In the genomic region with DNA sequence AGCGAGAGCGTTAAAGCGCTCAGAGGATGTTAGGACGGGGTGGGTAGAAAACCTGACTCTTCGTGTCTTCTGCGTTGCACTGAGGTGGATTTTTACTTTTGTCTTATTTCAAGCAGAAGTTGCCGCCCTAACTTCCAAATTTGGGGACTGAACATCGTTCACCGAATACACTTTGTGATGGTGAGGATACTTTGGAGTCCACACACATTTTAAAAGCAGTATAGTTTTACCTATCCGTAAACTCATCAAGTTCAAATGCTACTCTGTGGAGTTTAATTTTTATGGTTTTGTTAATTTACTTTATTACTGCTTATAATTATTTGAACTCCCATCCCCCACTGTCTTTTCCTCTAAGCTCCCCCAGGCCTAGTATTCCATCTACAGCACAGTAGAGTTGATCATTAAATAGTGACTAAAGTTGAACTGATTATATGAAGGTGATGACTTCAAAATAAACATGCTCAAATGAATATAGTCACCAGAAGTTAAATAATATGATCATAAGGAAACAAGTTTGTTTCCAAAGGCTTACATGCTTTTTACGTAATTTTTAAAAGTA, we compare ENCODE assay signal across 8 cellular contexts. TPM values are rescaled to one million over a fixed set of nuclear protein-coding genes. Genes with fewer than 3 reads are reported as not detected.
DNase-seq lines count a peak whose midpoint lies in the region; ATAC-seq and TF ChIP-seq lines count a peak whose summit lies in the region.

No MANE protein-coding gene starts in this region.

- H3K4me3 ChIP-seq in ascending aorta (peak overlapping the region; percentile 77 to 91), right lobe of liver (peak overlapping the region; percentile 65 to 84 (median 82)), upper lobe of left lung (peak overlapping the region; percentile 72 to 83 (median 78))

- peaks cover 0 to 26% of the 10 kb centered on the region in 2 donors for H3K4me1 ChIP-seq in ascending aorta
- no peaks in the 10 kb centered on the region for H3K4me1 ChIP-seq in right lobe of liver
- peaks cover 9 to 38% (median 30%) of the 10 kb centered on the region in 4 donors for H3K4me1 ChIP-seq in upper lobe of left lung

- TF ChIP-seq EP300 in upper lobe of left lung (IDR thresholded peaks at IDR 0.05): no peak

- H3K27ac ChIP-seq in ascending aorta (peak overlapping the region; percentile 99 to 100), right lobe of liver (peak overlapping the region; percentile 84 to 98 (median 89)), upper lobe of left lung (peak overlapping the region; percentile 95 to 100 (median 98))

- intact Hi-C loops in ascending aorta (cut with DNase I) (loop anchor here (1.0 kb wide), 1 partner anchor 38 kb away; a partner anchor contains a TSS), right lobe of liver (cut with DNase I) (no loop called here)

- peaks cover 6% of the 10 kb centered on the region for H3K36me3 Mint-ChIP-seq in activated naive CD4-positive, alpha-beta T cell treated with anti-CD3 and anti-CD28 coated beads, Interleukin-2, amount 50 U/mL, for 24 hours

- H3K4me3 Mint-ChIP-seq in activated naive CD4-positive, alpha-beta T cell treated with anti-CD3 and anti-CD28 coated beads, Interleukin-2, amount 50 U/mL, for 24 hours: peak overlapping the region; percentile 84

- H3K36me3 ChIP-seq in ascending aorta: peaks cover 0 to 3% of the 10 kb centered on the region in 2 donors
- peaks cover 0 to 5% (median 0%) of the 10 kb centered on the region in 4 donors for H3K36me3 ChIP-seq in right lobe of liver
- peaks cover 0 to 24% (median 2%) of the 10 kb centered on the region in 4 donors for H3K36me3 ChIP-seq in upper lobe of left lung

- H3K27ac Mint-ChIP-seq in activated naive CD4-positive, alpha-beta T cell treated with anti-CD3 and anti-CD28 coated beads, Interleukin-2, amount 50 U/mL, for 24 hours: peak overlapping the region; percentile 93

- no peaks in the 10 kb centered on the region for H3K9me3 Mint-ChIP-seq in activated naive CD4-positive, alpha-beta T cell treated with anti-CD3 and anti-CD28 coated beads, Interleukin-2, amount 50 U/mL, for 24 hours

- TF ChIP-seq POLR2A in right lobe of liver (IDR thresholded peaks at IDR 0.05) (no peak), upper lobe of left lung (IDR thresholded peaks at IDR 0.05) (no peak)

- ATAC-seq in right lobe of liver (peak in 1 of 4 donors; percentile 8), upper lobe of left lung (ENCODE audit: low FRiP score in 2 of 2) (no peak)

- 57% methylated on average over 4 of the region's 11 CpGs for WGBS in right lobe of liver (ENCODE audit: insufficient coverage, low coverage, low lambda C conversion rate, missing lambda C conversion rate)
- WGBS in upper lobe of left lung, 2 donors: 13 to 34% methylated on average over 5 to 11 of the region's 11 CpGs

- no peak for TF ChIP-seq CTCF in ascending aorta (IDR thresholded peaks at IDR 0.05)
- TF ChIP-seq CTCF in right lobe of liver (IDR thresholded peaks at IDR 0.05): no peak
- TF ChIP-seq CTCF in upper lobe of left lung (IDR thresholded peaks at IDR 0.05): no peak

- H3K9me3 ChIP-seq in ascending aorta: no peaks in the 10 kb centered on the region
- H3K9me3 ChIP-seq in right lobe of liver: no peaks in the 10 kb centered on the region
- no peaks in the 10 kb centered on the region for H3K9me3 ChIP-seq in upper lobe of left lung

- H3K27me3 ChIP-seq in ascending aorta (no peaks in the 10 kb centered on the region), right lobe of liver (no peaks in the 10 kb centered on the region), upper lobe of left lung (no peaks in the 10 kb centered on the region)

- DNase-seq in activated naive CD4-positive, alpha-beta T cell treated with Interleukin-2 at 50 U/mL for 16 hours: no peak
- no peak for DNase-seq in ascending aorta (ENCODE audit: low spot score in 2 of 2)
- DNase-seq in right lobe of liver: no peak
- no peak for DNase-seq in upper lobe of left lung
- DNase-seq in NCI-H510A (lab: John Stamatoyannopoulos, UW): no peak
- no peak for DNase-seq in inferior parietal cortex (ENCODE audit: extremely low spot score)
- no peak for DNase-seq in NK-92 (lab: John Stamatoyannopoulos, UW; ENCODE audit: unreplicated experiment)

- peaks cover 33% of the 10 kb centered on the region for H3K4me1 Mint-ChIP-seq in activated naive CD4-positive, alpha-beta T cell treated with anti-CD3 and anti-CD28 coated beads, Interleukin-2, amount 50 U/mL, for 24 hours

- H3K27me3 Mint-ChIP-seq in activated naive CD4-positive, alpha-beta T cell treated with anti-CD3 and anti-CD28 coated beads, Interleukin-2, amount 50 U/mL, for 24 hours: no peaks in the 10 kb centered on the region

RNA-seq across cellular contexts. Expression of a gene that starts 0.6 kb away (rescaled TPM):
- total RNA-seq in ascending aorta (50.4 TPM), right lobe of liver (1 to 10 TPM; 3.4 to 8.7 (median 5.1) TPM), upper lobe of left lung (10 to 100 TPM; 29.9 to 79.6 (median 40.9) TPM)

RNA-seq across cellular contexts. Expression of a gene that starts 38.0 kb away (rescaled TPM):
- 35.2 TPM for total RNA-seq in ascending aorta
- total RNA-seq in right lobe of liver: 10 to 100 TPM in 4 of 6 experiments, 1 to 10 TPM in 2; 7.9 to 15.4 (median 11.5) TPM
- total RNA-seq in upper lobe of left lung: 100 to 1,000 TPM in 1 of 6 donors, 10 to 100 TPM in 5; 30.2 to 212 (median 53.0) TPM
